ENCODE assay signal across 8 cellular contexts in genomic region chr6:106979435-106979884, GRCh38. TPM values are rescaled to one million over a fixed set of nuclear protein-coding genes. Genes with fewer than 3 reads are reported as not detected.
DNase-seq lines count a peak whose midpoint lies in the region; ATAC-seq and TF ChIP-seq lines count a peak whose summit lies in the region.

No MANE protein-coding gene starts in this region.

- CTCF ChIA-PET in naive thymus-derived CD4-positive, alpha-beta T cell (lab: Charles Lee) = interaction anchor here (0.6 to 2.4 kb wide), 9 partner anchors 10 to 644 kb away, joined by 3 to 21 read pairs (median 3); no protein-coding TSS in a partner anchor

- TF ChIP-seq POLR2A in esophagus squamous epithelium (IDR thresholded peaks at IDR 0.05) = no peak

- peak overlapping the region; percentile 73 for H3K4me2 ChIP-seq in OCI-LY3 (ENCODE audit: low read length)

- DNase-seq in GM06990 (ENCODE audit: extremely low read depth, insufficient read length) = peak; percentile 75
- DNase-seq in activated T-cell treated with anti-CD3 and anti-CD28 coated beads for 24 hours (ENCODE audit: low read depth) = peak; percentile 67
- DNase-seq in esophagus squamous epithelium (lab: John Stamatoyannopoulos, UW) = peak; percentile 21
- DNase-seq in naive thymus-derived CD4-positive, alpha-beta T cell = peak; percentile 40 to 78 (median 62)
- peak; percentile 57 to 58 for DNase-seq in stimulated activated CD8-positive, alpha-beta memory T cell treated with anti-CD3 and anti-CD28 coated beads, Interleukin-7, amount 100 ng/mL, for 4 hours (ENCODE audit: low read depth in 2 of 2)

- POLR2A ChIA-PET in naive thymus-derived CD4-positive, alpha-beta T cell (lab: Charles Lee) = no interaction called here

- no peaks in the 10 kb centered on the region for H3K36me3 Mint-ChIP-seq in naive thymus-derived CD4-positive, alpha-beta T cell

- H3K4me1 Mint-ChIP-seq in naive thymus-derived CD4-positive, alpha-beta T cell = peaks cover 0 to 7% (median 3%) of the 10 kb centered on the region in 7 donors

- WGBS in esophagus squamous epithelium, 2 donors = 0 to 2% methylated on average over 4 to 7 of the region's 8 CpGs

- H4K20me1 ChIP-seq in OCI-LY3 (ENCODE audit: insufficient read depth, low read length) = no peaks in the 10 kb centered on the region

- peak; percentile 87 for ATAC-seq in naive thymus-derived CD4-positive, alpha-beta T cell
- no peak for ATAC-seq in GM21528 (IDR thresholded peaks at IDR 0.05; ENCODE audit: low FRiP score, unreplicated experiment)

- H3K79me2 ChIP-seq in OCI-LY3 (ENCODE audit: low read length) = peaks cover under 1% of the 10 kb centered on the region; the same call in 1 of the 2 replicates

- H3K9ac ChIP-seq in HUES6 (ENCODE audit: low read length) (no peak overlapping the region), OCI-LY3 (ENCODE audit: low read length) (no peak overlapping the region)

- peak overlapping the region; percentile 81 for H2AFZ ChIP-seq in OCI-LY3 (ENCODE audit: low read depth, low read length)

- H3K27ac Mint-ChIP-seq in naive thymus-derived CD4-positive, alpha-beta T cell = no peak overlapping the region

- intact Hi-C loops in esophagus squamous epithelium (cut with DNase I) = loop anchor here (5.0 to 10.0 kb wide), 2 partner anchors 375 to 642 kb away; no protein-coding TSS in a partner anchor
- intact Hi-C loops in naive thymus-derived CD4-positive, alpha-beta T cell (cut with micrococcal nuclease) = loop anchor here (1.0 kb wide), 8 partner anchors 369 to 644 kb away; partner anchors contain the start of gene CRYBG1 (in 1 of the 2)

- peaks cover 28 to 56% (median 41%) of the 10 kb centered on the region in 5 donors for H3K27me3 Mint-ChIP-seq in naive thymus-derived CD4-positive, alpha-beta T cell

- H3K36me3 ChIP-seq in GM06990 (ENCODE audit: control insufficient read depth, insufficient read depth, low read length) (no peaks in the 10 kb centered on the region), HUES6 (ENCODE audit: control insufficient read depth, insufficient read depth, low read length) (peaks cover under 1% of the 10 kb centered on the region; the same call in 1 of the 2 replicates), OCI-LY3 (replicated peaks; ENCODE audit: low read depth, low read length) (no peaks in the 10 kb centered on the region), esophagus squamous epithelium (no peaks in the 10 kb centered on the region)
- no peaks in the 10 kb centered on the region for H3K36me3 ChIP-seq in naive thymus-derived CD4-positive, alpha-beta T cell (ENCODE audit: control insufficient read depth in 2 of 3, insufficient read depth in 3 of 3, low read length in 3 of 3)

- TF ChIP-seq CTCF in GM06990 (IDR thresholded peaks at IDR 0.05; ENCODE audit: insufficient read depth, low read length, poor library complexity, severe bottlenecking) = peak; percentile 95
- peak; percentile 84 for TF ChIP-seq CTCF in OCI-LY3 (IDR thresholded peaks at IDR 0.05; ENCODE audit: low read depth, low read length)
- TF ChIP-seq CTCF in esophagus squamous epithelium (IDR thresholded peaks at IDR 0.05) = peak; percentile 81 to 97 (median 94)

- H3K27ac ChIP-seq in HUES6 (ENCODE audit: low read depth, low read length) = peak overlapping the region; percentile 76; the same call in 1 of the 2 replicates
- H3K27ac ChIP-seq in OCI-LY3 (ENCODE audit: low read length) = no peak overlapping the region
- no peak overlapping the region for H3K27ac ChIP-seq in esophagus squamous epithelium
- no peak overlapping the region for H3K27ac ChIP-seq in naive thymus-derived CD4-positive, alpha-beta T cell (ENCODE audit: low read depth, low read length)

- H3K4me1 ChIP-seq in HUES6 (ENCODE audit: control insufficient read depth, insufficient read depth, low read length) (peaks cover 18% of the 10 kb centered on the region), OCI-LY3 (ENCODE audit: low read length) (peaks cover 16% of the 10 kb centered on the region), esophagus squamous epithelium (peaks cover under 1 to 22% (median 3%) of the 10 kb centered on the region in 3 donors)
- H3K4me1 ChIP-seq in naive thymus-derived CD4-positive, alpha-beta T cell (ENCODE audit: control insufficient read depth in 2 of 2, insufficient read depth in 2 of 2, low read length in 2 of 2) = no peaks in the 10 kb centered on the region

- H3K4me3 ChIP-seq in GM06990 (replicated peaks; ENCODE audit: low read depth, low read length) (no peak overlapping the region), HUES6 (ENCODE audit: low read depth, low read length) (no peak overlapping the region), OCI-LY3 (ENCODE audit: low read length) (peak overlapping the region; percentile 48; the same call in 1 of the 2 replicates), esophagus squamous epithelium (no peak overlapping the region)
- no peak overlapping the region for H3K4me3 ChIP-seq in naive thymus-derived CD4-positive, alpha-beta T cell (ENCODE audit: low read length)

- H3K4me3 Mint-ChIP-seq in naive thymus-derived CD4-positive, alpha-beta T cell = no peak overlapping the region

- no peaks in the 10 kb centered on the region for H3K9me3 ChIP-seq in HUES6 (ENCODE audit: control insufficient read depth, insufficient read depth, low read depth, low read length)
- H3K9me3 ChIP-seq in OCI-LY3 (ENCODE audit: insufficient read depth, low read length) = no peaks in the 10 kb centered on the region
- no peaks in the 10 kb centered on the region for H3K9me3 ChIP-seq in esophagus squamous epithelium
- no peaks in the 10 kb centered on the region for H3K9me3 ChIP-seq in naive thymus-derived CD4-positive, alpha-beta T cell (ENCODE audit: control insufficient read depth in 2 of 3, low read length in 3 of 3)

- H3K9me3 Mint-ChIP-seq in naive thymus-derived CD4-positive, alpha-beta T cell = no peaks in the 10 kb centered on the region

- H3K27me3 ChIP-seq in GM06990 (replicated peaks; ENCODE audit: control insufficient read depth, insufficient read depth, low read length) (no peaks in the 10 kb centered on the region), HUES6 (ENCODE audit: control insufficient read depth, insufficient read depth, low read length) (no peaks in the 10 kb centered on the region), OCI-LY3 (ENCODE audit: low read depth, low read length) (no peaks in the 10 kb centered on the region; the same call in 1 of the 2 replicates), esophagus squamous epithelium (peaks cover 0 to 76% (median 3%) of the 10 kb centered on the region in 4 donors)
- H3K27me3 ChIP-seq in naive thymus-derived CD4-positive, alpha-beta T cell (ENCODE audit: control insufficient read depth in 2 of 2, insufficient read depth in 2 of 2, low read length in 2 of 2) = peaks cover 0 to 3% of the 10 kb centered on the region in 2 donors

RNA-seq across cellular contexts. Expression of gene CD24, which starts 4.9 kb away (rescaled TPM):
- total RNA-seq in esophagus squamous epithelium = 1,000 to 10,000 TPM in 3 of 4 donors, 100 to 1,000 TPM in 1; 711 to 1,654 (median 1,435) TPM
- total RNA-seq in naive thymus-derived CD4-positive, alpha-beta T cell = 1 to 10 TPM in 1 of 5 experiments, under 1 TPM in 4; 0.24 to 3.5 (median 0.73) TPM
- polyA plus RNA-seq in naive thymus-derived CD4-positive, alpha-beta T cell = under 1 TPM; 0.15 to 0.23 TPM

RNA-seq across cellular contexts. Expression of gene MTRES1, which starts 48.5 kb away (rescaled TPM):
- total RNA-seq in esophagus squamous epithelium = 10 to 100 TPM in 3 of 4 donors, 1 to 10 TPM in 1; 6.8 to 19.7 (median 15.6) TPM
- total RNA-seq in naive thymus-derived CD4-positive, alpha-beta T cell = 10 to 100 TPM; 10.8 to 21.7 (median 19.5) TPM
- 10 to 100 TPM; 13.9 to 20.2 TPM for polyA plus RNA-seq in naive thymus-derived CD4-positive, alpha-beta T cell

Comparison
In these comparisons a context has a peak if more than half of its experiments do, and no peak if none do; other contexts are left out.
1. DNase-seq: peak in every context shown above with its lines; median percentile 75 in GM06990; 67 in activated T-cell treated with anti-CD3 and anti-CD28 coated beads for 24 hours; 62 in naive thymus-derived CD4-positive, alpha-beta T cell; 58 in stimulated activated CD8-positive, alpha-beta memory T cell treated with anti-CD3 and anti-CD28 coated beads, Interleukin-7, amount 100 ng/mL, for 4 hours; 21 in esophagus squamous epithelium.
2. RNA of gene CD24, which starts 4.9 kb away (total RNA-seq): 711 to 1,654 TPM in esophagus squamous epithelium; 0.24 to 3.5 TPM in naive thymus-derived CD4-positive, alpha-beta T cell; every median in the first group is over 100 times any median in the second.
3. Peak in every context shown above with its lines, with median percentiles within 50 percentile points of each other: CTCF ChIP-seq.